23 cellular contexts compared by ENCODE assay signal in the genomic region with DNA sequence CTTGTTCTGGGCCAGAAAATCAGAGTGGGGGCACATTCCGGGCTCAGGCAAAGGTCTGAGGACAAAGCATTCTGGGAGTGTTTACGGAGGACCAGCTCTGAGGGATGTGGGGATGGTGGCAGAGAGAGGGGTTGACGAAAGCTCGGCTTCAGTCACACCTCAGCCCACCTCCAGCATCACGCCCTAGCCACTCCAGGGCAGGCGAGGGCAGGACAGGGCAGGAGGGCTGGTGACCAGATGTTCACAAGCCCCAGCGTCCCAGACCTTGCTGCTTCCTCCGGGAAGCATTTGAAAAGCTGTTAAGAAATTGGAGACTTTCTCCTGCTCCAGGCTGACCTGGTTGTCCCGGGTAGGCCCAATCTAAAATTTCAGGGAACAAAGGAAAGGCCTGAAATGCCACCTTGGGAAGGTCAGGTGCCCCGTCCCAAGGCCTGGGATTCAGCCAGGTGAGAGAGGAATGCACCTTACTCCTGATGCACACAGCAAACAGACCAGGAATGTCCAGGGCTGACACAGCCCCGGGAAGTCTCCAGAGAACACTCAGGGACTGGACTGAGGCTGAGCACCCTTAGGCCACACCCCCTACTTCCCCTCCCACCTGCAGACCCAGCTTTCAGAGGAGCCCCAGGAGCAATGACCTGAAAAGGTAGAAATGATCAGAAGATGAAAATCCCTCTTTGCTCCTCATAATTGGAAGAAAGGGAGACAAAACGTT.
A peak's percentile ranks its signal among the peaks of the same experiment; 100 is the strongest.
DNase-seq lines count a peak whose midpoint lies in the region; TF ChIP-seq lines count a peak whose summit lies in the region.
"Had no signal": no experiment of that assay in that cellular context is flagged by ENCODE, and none has a peak within 500 bp of the region (broad histone marks: within the 10 kb centered on the region; RNA-seq: fewer than 3 reads in every experiment).

No MANE protein-coding gene starts in this region.

- DNase-seq in H9, result no peak
- DNase-seq in NT2/D1 (ENCODE audit: low read depth, low spot score), result no peak
- DNase-seq in kidney tubule cell (ENCODE audit: low spot score), result peak; percentile 16
- peak; percentile 15 to 17 for DNase-seq in thyroid gland
- DNase-seq in mucosa of gallbladder (ENCODE audit: low spot score), result no peak
- no peak for DNase-seq in ovary
- DNase-seq in mesenteric fat pad (ENCODE audit: low spot score), result no peak
- DNase-seq: ACHN; CD4-positive, alpha-beta T cell; COR-L47; DMS 273 treated with DMSO at 0.1 percent for 48 hours; HFFc6; MG63; NCI-H1048; NCI-H1417 treated with DMSO at 0.1 percent for 48 hours; NCI-H187 treated with DMSO at 0.1 percent for 48 hours; NCI-H2107; NCI-H510A; NCI-H748 treated with DMSO at 0.1 percent for 48 hours; Peyer's patch; SJCRH30 had no signal

- no peak overlapping the region for H3K56ac ChIP-seq in H9 (ENCODE audit: insufficient read length, low read depth, low read length)

- no peak overlapping the region for H4K91ac ChIP-seq in H9 (ENCODE audit: insufficient read length, low read depth, low read length)

- H3K9me3 ChIP-seq in H9 (ENCODE audit: control insufficient read depth, low read depth, low read length), result peaks cover 7% of the 10 kb centered on the region
- peaks cover 39% of the 10 kb centered on the region for H3K9me3 ChIP-seq in NT2/D1 (ENCODE audit: insufficient read depth, low read length)
- H3K9me3 ChIP-seq in thyroid gland, result no peaks in the 10 kb centered on the region
- H3K9me3 ChIP-seq in ovary, result no peaks in the 10 kb centered on the region
- H3K9me3 ChIP-seq: MG63, Peyer's patch, SJCRH30 had no signal

- no peaks in the 10 kb centered on the region for H3K79me1 ChIP-seq in H9 (ENCODE audit: insufficient read depth, low read depth, low read length, poor library complexity, severe bottlenecking)

- no peak overlapping the region for H2BK20ac ChIP-seq in H9 (ENCODE audit: low read depth, low read length, poor library complexity, severe bottlenecking)

- no peak overlapping the region for H4K5ac ChIP-seq in H9 (ENCODE audit: insufficient read length, low read depth, low read length)

- TF ChIP-seq CTCF in H9 (conservative IDR thresholded peaks at IDR 0.05), result no peak
- no peak for TF ChIP-seq CTCF in thyroid gland (IDR thresholded peaks at IDR 0.05)
- no peak for TF ChIP-seq CTCF in ovary (IDR thresholded peaks at IDR 0.05)

- no peak overlapping the region for H2BK12ac ChIP-seq in H9 (ENCODE audit: insufficient read length, low read depth, low read length)

- no peaks in the 10 kb centered on the region for H3K27me3 ChIP-seq in H9 (ENCODE audit: insufficient read depth, low read length)
- H3K27me3 ChIP-seq in NT2/D1 (ENCODE audit: insufficient read depth, insufficient read length), result no peaks in the 10 kb centered on the region
- no peaks in the 10 kb centered on the region for H3K27me3 ChIP-seq in thyroid gland
- no peaks in the 10 kb centered on the region for H3K27me3 ChIP-seq in ovary
- H3K27me3 ChIP-seq: BLaER1, MG63, Peyer's patch had no signal

- no peak overlapping the region for H3K4ac ChIP-seq in H9 (ENCODE audit: low read depth, low read length)

- no peaks in the 10 kb centered on the region for H3K36me3 ChIP-seq in NT2/D1 (ENCODE audit: insufficient read depth, insufficient read length, low read length)
- no peaks in the 10 kb centered on the region for H3K36me3 ChIP-seq in thyroid gland
- H3K36me3 ChIP-seq in ovary, result no peaks in the 10 kb centered on the region
- H3K36me3 ChIP-seq: BLaER1, MG63, Peyer's patch, SJCRH30 had no signal

- peaks cover 24 to 40% (median 26%) of the 10 kb centered on the region in 3 experiments for H3K36me3 Mint-ChIP-seq in H9 (ENCODE audit: insufficient read depth in 1 of 3, low read depth in 3 of 3)

- H3K27me3 Mint-ChIP-seq in H9 (ENCODE audit: low read depth), result peaks cover 1% of the 10 kb centered on the region

- WGBS in H9 (ENCODE audit: extremely low coverage, insufficient read length, low lambda C conversion rate), result no CpG with 5 or more reads among the region's 12 CpGs
- WGBS in thyroid gland, 2 donors, result 50 to 64% methylated on average over 12 of the region's 12 CpGs
- 55 to 75% (median 59%) methylated on average over 12 of the region's 12 CpGs for WGBS in ovary, 3 donors

- no peak overlapping the region for H3K18ac ChIP-seq in H9 (ENCODE audit: insufficient read length, low read depth, low read length)

- no peak overlapping the region for H2BK120ac ChIP-seq in H9 (ENCODE audit: low read depth, low read length, poor library complexity, severe bottlenecking)

- no peaks in the 10 kb centered on the region for H4K20me1 ChIP-seq in H9 (ENCODE audit: control insufficient read depth, insufficient read depth, insufficient read length)
- H4K20me1 ChIP-seq: BLaER1 had no signal

- H3K23ac ChIP-seq in H9 (ENCODE audit: insufficient read length, low read depth, low read length), result no peak overlapping the region

- H3K4me3 Mint-ChIP-seq in H9, result peak overlapping the region in 1 of 2 experiments; percentile 40; a peak in 1 of 5 replicates
- H3K4me3 Mint-ChIP-seq: CD4-positive, alpha-beta T cell; HFFc6 had no signal

- no peak overlapping the region for H3K4me2 ChIP-seq in H9 (ENCODE audit: insufficient read depth, insufficient read length, low read length)
- H3K4me2 ChIP-seq: BLaER1 had no signal

- H2AFZ ChIP-seq in H9 (ENCODE audit: low read length), result no peak overlapping the region

- H3K79me2 ChIP-seq in H9 (ENCODE audit: insufficient read depth, low read length), result no peaks in the 10 kb centered on the region

- H3K27ac ChIP-seq in H9 (ENCODE audit: insufficient read length, low read depth, low read length), result no peak overlapping the region
- H3K27ac ChIP-seq in thyroid gland, result no peak overlapping the region
- H3K27ac ChIP-seq in ovary, result no peak overlapping the region
- H3K27ac ChIP-seq: BLaER1, Peyer's patch, SJCRH30 had no signal

- no peak overlapping the region for H3T11ph ChIP-seq in H9 (ENCODE audit: low read length)

- TF ChIP-seq EP300 in ovary (IDR thresholded peaks at IDR 0.05), result no peak

- H2AK5ac ChIP-seq in H9 (ENCODE audit: insufficient read length, low read length), result no peak overlapping the region

- intact Hi-C loops in thyroid gland (cut with DNase I), result no loop called here
- intact Hi-C loops in ovary (cut with DNase I), result no loop called here

- peaks cover 30% of the 10 kb centered on the region in 2 experiments for H3K9me3 Mint-ChIP-seq in H9
- H3K9me3 Mint-ChIP-seq: CD4-positive, alpha-beta T cell had no signal

- H2BK5ac ChIP-seq in H9 (ENCODE audit: insufficient read length, low read length), result no peak overlapping the region

- H4K8ac ChIP-seq in H9 (replicated peaks; ENCODE audit: insufficient read length, low read depth, low read length), result no peak overlapping the region

- peaks cover 16% of the 10 kb centered on the region; the same call in 1 of the 2 replicates for H3K4me1 ChIP-seq in H9 (ENCODE audit: insufficient read depth, low read length)
- peaks cover 5% of the 10 kb centered on the region for H3K4me1 ChIP-seq in NT2/D1 (ENCODE audit: insufficient read depth, insufficient read length)
- H3K4me1 ChIP-seq in thyroid gland, result no peaks in the 10 kb centered on the region
- no peaks in the 10 kb centered on the region for H3K4me1 ChIP-seq in ovary (ENCODE audit: insufficient read depth)
- H3K4me1 ChIP-seq: BLaER1, Peyer's patch, SJCRH30 had no signal

- H3K4me3 ChIP-seq in NT2/D1 (ENCODE audit: insufficient read length, low read depth) (no peak overlapping the region), thyroid gland (replicated peaks in 1 of 3) (no peak overlapping the region), ovary (no peak overlapping the region)
- H3K4me3 ChIP-seq: BLaER1, K562, MG63, Peyer's patch, SJCRH30 had no signal

- H3K27ac Mint-ChIP-seq in H9, result peak overlapping the region in 2 of 3 experiments; percentile 57 to 98; a peak in 5 of 7 replicates
- H3K27ac Mint-ChIP-seq: CD4-positive, alpha-beta T cell; HFFc6 had no signal

- H3K9ac ChIP-seq in H9 (ENCODE audit: extremely low read depth, insufficient read length, low read length) (no peak overlapping the region), NT2/D1 (ENCODE audit: insufficient read length, low read depth) (peak overlapping the region; percentile 8)
- H3K9ac ChIP-seq: BLaER1 had no signal

- TF ChIP-seq POLR2A in thyroid gland (IDR thresholded peaks at IDR 0.05), result no peak
- TF ChIP-seq POLR2A in ovary (IDR thresholded peaks at IDR 0.05), result no peak

- peaks cover 51 to 76% of the 10 kb centered on the region in 2 experiments for H3K4me1 Mint-ChIP-seq in H9

- H2BK15ac ChIP-seq in H9 (ENCODE audit: low read depth, low read length), result no peak overlapping the region

- no peaks in the 10 kb centered on the region for H3K23me2 ChIP-seq in H9 (ENCODE audit: insufficient read length, low read depth, low read length, poor library complexity, severe bottlenecking)

- no peak overlapping the region; the same call in 1 of the 2 replicates for H3K14ac ChIP-seq in H9 (ENCODE audit: insufficient read depth, low read length)

Comparison
In these comparisons a context has a peak if more than half of its experiments do, and no peak if none do; other contexts are left out.
1. DNase-seq: peak in kidney tubule cell (single experiment) and thyroid gland (2 of 2); none in H9 (single experiment), NT2/D1 (single experiment), mucosa of gallbladder (single experiment), ovary (0 of 5) and mesenteric fat pad (single experiment).